Comparison of ENCODE assay signal across 31 cellular contexts in the genomic region with DNA sequence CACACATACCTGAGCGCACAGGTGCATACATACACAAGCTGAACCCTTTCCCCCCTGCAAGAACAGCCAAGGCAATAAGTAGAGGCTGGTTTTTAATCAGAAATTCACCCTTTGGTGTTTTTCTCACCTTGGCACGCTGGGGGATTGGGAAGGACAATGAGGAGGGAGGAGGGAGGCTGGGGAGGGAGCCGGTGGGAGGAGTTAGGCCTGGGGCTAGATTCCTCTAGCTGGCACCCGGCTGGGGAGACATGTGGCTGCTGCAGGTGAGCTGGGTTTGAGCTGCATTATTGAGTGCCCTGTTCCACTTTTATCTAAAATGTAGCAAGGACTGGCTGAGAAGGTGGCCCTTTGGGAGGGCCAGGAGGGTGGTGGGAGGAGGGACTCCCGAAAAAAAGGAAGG.
"Had no signal": no experiment of that assay in that cellular context is flagged by ENCODE, and none has a peak within 500 bp of the region (broad histone marks: within the 10 kb centered on the region; RNA-seq: fewer than 3 reads in every experiment).

No MANE protein-coding gene starts in this region.

- H3K4me3 ChIP-seq: adrenal gland, coronary artery, dorsolateral prefrontal cortex, gastrocnemius medialis, pancreas, psoas muscle, sigmoid colon, thoracic aorta, uterus had no signal

- H3K36me3 ChIP-seq: adrenal gland, brain microvascular endothelial cell, gastrocnemius medialis, pancreas, sigmoid colon, thoracic aorta, uterus, WERI-Rb-1 had no signal

- DNase-seq: activated CD4-positive, alpha-beta memory T cell treated with anti-CD3 and anti-CD28 coated beads for 36 hours; activated CD4-positive, alpha-beta T cell treated with anti-CD3 and anti-CD28 coated beads, Interleukin-2, amount 10 ng/mL, durations not matched to agents 24 days and 14 days; activated CD4-positive, CD25-positive, alpha-beta regulatory T cell treated with anti-CD3 and anti-CD28 coated beads, Interleukin-2, amount 50 U/mL, for 72 hours; activated CD8-positive, alpha-beta memory T cell treated with anti-CD3 and anti-CD28 coated beads, Interleukin-2, amount 50 U/mL, for 4 hours; activated effector memory CD4-positive, alpha-beta T cell treated with anti-CD3 and anti-CD28 coated beads, Interleukin-2, amount 50 U/mL, for 16 hours; activated naive CD4-positive, alpha-beta T cell treated with anti-CD3 and anti-CD28 coated beads for 36 hours; activated naive CD8-positive, alpha-beta T cell treated with anti-CD3 and anti-CD28 coated beads for 36 hours; activated T-cell treated with anti-CD3 and anti-CD28 coated beads, Interleukin-2, amount 50 U/mL, for 1 hour; adrenal gland; brain microvascular endothelial cell; dorsolateral prefrontal cortex; effector memory CD4-positive, alpha-beta T cell; erythroblast; gastrocnemius medialis; glutamatergic neuron; midbrain; naive thymus-derived CD4-positive, alpha-beta T cell; nucleus accumbens; pancreas; psoas muscle; sigmoid colon; small intestine; stimulated activated CD4-positive, alpha-beta T cell treated with anti-CD3 and anti-CD28 coated beads, Interleukin-4, amount 100 ng/mL, for 24 hours; T1000; trophoblast cell; uterus; WERI-Rb-1 had no signal

- H3K27ac ChIP-seq: adrenal gland, brain microvascular endothelial cell, coronary artery, dorsolateral prefrontal cortex, gastrocnemius medialis, pancreas, psoas muscle, sigmoid colon, thoracic aorta, uterus, WERI-Rb-1 had no signal

- ATAC-seq: gastrocnemius medialis; naive thymus-derived CD4-positive, alpha-beta T cell; pancreas; psoas muscle; stimulated activated effector memory CD8-positive, alpha-beta T cell treated with anti-CD3 and anti-CD28 coated beads, Interleukin-12 subunit alpha, Interleukin-12 subunit beta, amount 100 ng/mL, for 72 hours had no signal

- H3K27me3 ChIP-seq: brain microvascular endothelial cell, pancreas, uterus had no signal

- H3K4me1 ChIP-seq: adrenal gland, gastrocnemius medialis, pancreas, psoas muscle, sigmoid colon, uterus had no signal

- H3K9me3 ChIP-seq: adrenal gland, gastrocnemius medialis, pancreas, psoas muscle, sigmoid colon, thoracic aorta, uterus had no signal

- FAIRE-seq: astrocyte, pancreas, small intestine had no signal
